Comparison of ENCODE assay signal across 6 cellular contexts in genomic region chr19:11787536-11787935, GRCh38. TPM values are rescaled to one million over a fixed set of nuclear protein-coding genes. Genes with fewer than 3 reads are reported as not detected.
"Had no signal": no experiment of that assay in that cellular context is flagged by ENCODE, and none has a peak within 500 bp of the region (broad histone marks: within the 10 kb centered on the region; RNA-seq: fewer than 3 reads in every experiment).

No MANE protein-coding gene starts in this region.

- H3K4me3 ChIP-seq: K562 had no signal

- H3K27me3 Mint-ChIP-seq: IgD-negative memory B cell had no signal

- DNase-seq: IMR-90 had no signal

- ATAC-seq: HepG2, K562 had no signal

- H3K27ac ChIP-seq: HL-60 had no signal

- H3K27ac Mint-ChIP-seq: IgD-negative memory B cell had no signal

RNA-seq across cellular contexts. Expression of gene ZNF491, which starts 10.8 kb away (rescaled TPM):
- total RNA-seq: HT-29 had no signal
